In genomic region chr7:128777156-128778123, GRCh38 we compare ENCODE assay signal across 17 cellular contexts. TPM values are rescaled to one million over a fixed set of nuclear protein-coding genes. Genes with fewer than 3 reads are reported as not detected.
DNase-seq lines count a peak whose midpoint lies in the region; ATAC-seq, FAIRE-seq and TF ChIP-seq lines count a peak whose summit lies in the region.
"Had no signal": no experiment of that assay in that cellular context is flagged by ENCODE, and none has a peak within 500 bp of the region (broad histone marks: within the 10 kb centered on the region; RNA-seq: fewer than 3 reads in every experiment).

No MANE protein-coding gene starts in this region.

- H3K27me3 Mint-ChIP-seq in activated CD4-positive, alpha-beta T cell treated with anti-CD3 and anti-CD28 coated beads, Interleukin-2, amount 10 ng/mL, durations not matched to agents 24 days and 14 days, result peaks cover 1% of the 10 kb centered on the region
- no peaks in the 10 kb centered on the region for H3K27me3 Mint-ChIP-seq in stimulated activated naive CD8-positive, alpha-beta T cell treated with anti-CD3 and anti-CD28 coated beads, Interleukin-15, amount 100 ng/mL, for 72 hours
- H3K27me3 Mint-ChIP-seq: CD4-positive, alpha-beta T cell had no signal

- ATAC-seq in stimulated activated naive CD8-positive, alpha-beta T cell treated with anti-CD3 and anti-CD28 coated beads, Interleukin-15, amount 100 ng/mL, for 72 hours, result no peak
- ATAC-seq in GM18520 (IDR thresholded peaks at IDR 0.05; ENCODE audit: unreplicated experiment), result no peak

- H3K27ac Mint-ChIP-seq in activated CD4-positive, alpha-beta T cell treated with anti-CD3 and anti-CD28 coated beads, Interleukin-2, amount 10 ng/mL, durations not matched to agents 24 days and 14 days, result peak overlapping the region; percentile 39
- peak overlapping the region; percentile 85 to 95 for H3K27ac Mint-ChIP-seq in stimulated activated naive CD8-positive, alpha-beta T cell treated with anti-CD3 and anti-CD28 coated beads, Interleukin-15, amount 100 ng/mL, for 72 hours
- H3K27ac Mint-ChIP-seq: activated naive CD8-positive, alpha-beta T cell treated with anti-CD3 and anti-CD28 coated beads, Interleukin-2, amount 10 ng/mL, durations not matched to agents 7 days and 5 days; CD4-positive, alpha-beta T cell; progenitor cell of endocrine pancreas had no signal

- H3K9me3 Mint-ChIP-seq in activated CD4-positive, alpha-beta T cell treated with anti-CD3 and anti-CD28 coated beads, Interleukin-2, amount 10 ng/mL, durations not matched to agents 24 days and 14 days, result peaks cover 17% of the 10 kb centered on the region
- H3K9me3 Mint-ChIP-seq in stimulated activated naive CD8-positive, alpha-beta T cell treated with anti-CD3 and anti-CD28 coated beads, Interleukin-15, amount 100 ng/mL, for 72 hours, result peaks cover 12 to 26% of the 10 kb centered on the region in 2 donors

- intact Hi-C loops in activated CD4-positive, alpha-beta T cell treated with anti-CD3 and anti-CD28 coated beads, Interleukin-2, amount 10 ng/mL, durations not matched to agents 24 days and 14 days (cut with micrococcal nuclease), result no loop called here

- no peak for DNase-seq in activated CD4-positive, alpha-beta T cell treated with anti-CD3 and anti-CD28 coated beads, Interleukin-2, amount 10 ng/mL, durations not matched to agents 24 days and 14 days
- DNase-seq in activated CD4-positive, alpha-beta T cell treated with anti-CD3 and anti-CD28 coated beads, Interleukin-2, amount 50 U/mL, for 1 hour, result no peak
- DNase-seq in RCC 7860 (ENCODE audit: low spot score), result no peak
- DNase-seq in erythroblast (lab: John Stamatoyannopoulos, UW), result peak; percentile 12 to 19
- no peak for DNase-seq in stimulated activated naive CD8-positive, alpha-beta T cell treated with anti-CD3 and anti-CD28 coated beads, Interleukin-15, amount 100 ng/mL, for 72 hours
- no peak for DNase-seq in stimulated activated CD4-positive, alpha-beta T cell treated with anti-CD3 and anti-CD28 coated beads, Interleukin-12 subunit alpha, Interleukin-12 subunit beta, amount 100 ng/mL, for 4 hours
- DNase-seq in NCI-H446 (lab: John Stamatoyannopoulos, UW), result no peak
- DNase-seq: activated naive CD8-positive, alpha-beta T cell treated with anti-CD3 and anti-CD28 coated beads, Interleukin-2, amount 10 ng/mL, durations not matched to agents 7 days and 5 days; CD4-positive, alpha-beta T cell; NCI-H146; SK-N-SH; transverse colon had no signal

- peaks cover 24% of the 10 kb centered on the region for H3K36me3 Mint-ChIP-seq in activated CD4-positive, alpha-beta T cell treated with anti-CD3 and anti-CD28 coated beads, Interleukin-2, amount 10 ng/mL, durations not matched to agents 24 days and 14 days (ENCODE audit: low read depth)

- peak; percentile 30 for FAIRE-seq in RCC 7860 (lab: Jason Lieb, UNC)
- FAIRE-seq: G401.6 had no signal

- TF ChIP-seq POLR2A in erythroblast (IDR thresholded peaks at IDR 0.05; ENCODE audit: low read length), result no peak

- no peak overlapping the region for H3K4me3 Mint-ChIP-seq in activated CD4-positive, alpha-beta T cell treated with anti-CD3 and anti-CD28 coated beads, Interleukin-2, amount 10 ng/mL, durations not matched to agents 24 days and 14 days
- H3K4me3 Mint-ChIP-seq in stimulated activated naive CD8-positive, alpha-beta T cell treated with anti-CD3 and anti-CD28 coated beads, Interleukin-15, amount 100 ng/mL, for 72 hours, result peak overlapping the region; percentile 25 to 41
- H3K4me3 Mint-ChIP-seq: activated naive CD8-positive, alpha-beta T cell treated with anti-CD3 and anti-CD28 coated beads, Interleukin-2, amount 10 ng/mL, durations not matched to agents 7 days and 5 days; CD4-positive, alpha-beta T cell had no signal

- H3K4me1 Mint-ChIP-seq in activated CD4-positive, alpha-beta T cell treated with anti-CD3 and anti-CD28 coated beads, Interleukin-2, amount 10 ng/mL, durations not matched to agents 24 days and 14 days, result peaks cover 9% of the 10 kb centered on the region
- peaks cover 13% of the 10 kb centered on the region for H3K4me1 Mint-ChIP-seq in stimulated activated naive CD8-positive, alpha-beta T cell treated with anti-CD3 and anti-CD28 coated beads, Interleukin-15, amount 100 ng/mL, for 72 hours
- H3K4me1 Mint-ChIP-seq: activated naive CD8-positive, alpha-beta T cell treated with anti-CD3 and anti-CD28 coated beads, Interleukin-2, amount 10 ng/mL, durations not matched to agents 7 days and 5 days had no signal

RNA-seq across cellular contexts. Expression of gene OPN1SW, which starts 1.8 kb away (rescaled TPM):
- total RNA-seq in activated CD4-positive, alpha-beta T cell treated with anti-CD3 and anti-CD28 coated beads, Interleukin-2, amount 10 ng/mL, durations not matched to agents 24 days and 14 days, result not detected in 2 replicates
- total RNA-seq: activated naive CD8-positive, alpha-beta T cell treated with anti-CD3 and anti-CD28 coated beads, Interleukin-2, amount 10 ng/mL, durations not matched to agents 7 days and 5 days; CD4-positive, alpha-beta T cell; hepatocyte; NCI-H460; progenitor cell of endocrine pancreas; transverse colon had no signal

RNA-seq across cellular contexts. Expression of gene CCDC136, which starts 14.3 kb away (rescaled TPM):
- total RNA-seq in activated CD4-positive, alpha-beta T cell treated with anti-CD3 and anti-CD28 coated beads, Interleukin-2, amount 10 ng/mL, durations not matched to agents 24 days and 14 days, result 9.2 and 10.6 TPM in 2 replicates

RNA-seq across cellular contexts. Expression of gene CALU, which starts 38.3 kb away (rescaled TPM):
- 56.2 and 57.2 TPM in 2 replicates for total RNA-seq in activated CD4-positive, alpha-beta T cell treated with anti-CD3 and anti-CD28 coated beads, Interleukin-2, amount 10 ng/mL, durations not matched to agents 24 days and 14 days

RNA-seq across cellular contexts. Expression of gene FLNC, which starts 52.8 kb away (rescaled TPM):
- 0.02 and 0.09 TPM in 2 replicates for total RNA-seq in activated CD4-positive, alpha-beta T cell treated with anti-CD3 and anti-CD28 coated beads, Interleukin-2, amount 10 ng/mL, durations not matched to agents 24 days and 14 days
- total RNA-seq: activated naive CD8-positive, alpha-beta T cell treated with anti-CD3 and anti-CD28 coated beads, Interleukin-2, amount 10 ng/mL, durations not matched to agents 7 days and 5 days had no signal

Comparison
In these comparisons a context has a peak if more than half of its experiments do, and no peak if none do; other contexts are left out.
1. DNase-seq: peak in erythroblast (2 of 2); none in activated CD4-positive, alpha-beta T cell treated with anti-CD3 and anti-CD28 coated beads, Interleukin-2, amount 10 ng/mL, durations not matched to agents 24 days and 14 days (single experiment), activated CD4-positive, alpha-beta T cell treated with anti-CD3 and anti-CD28 coated beads, Interleukin-2, amount 50 U/mL, for 1 hour (single experiment), RCC 7860 (single experiment), stimulated activated naive CD8-positive, alpha-beta T cell treated with anti-CD3 and anti-CD28 coated beads, Interleukin-15, amount 100 ng/mL, for 72 hours (0 of 2), stimulated activated CD4-positive, alpha-beta T cell treated with anti-CD3 and anti-CD28 coated beads, Interleukin-12 subunit alpha, Interleukin-12 subunit beta, amount 100 ng/mL, for 4 hours (single experiment) and NCI-H446 (0 of 2).